12 cellular contexts compared by ENCODE assay signal in the genomic region with DNA sequence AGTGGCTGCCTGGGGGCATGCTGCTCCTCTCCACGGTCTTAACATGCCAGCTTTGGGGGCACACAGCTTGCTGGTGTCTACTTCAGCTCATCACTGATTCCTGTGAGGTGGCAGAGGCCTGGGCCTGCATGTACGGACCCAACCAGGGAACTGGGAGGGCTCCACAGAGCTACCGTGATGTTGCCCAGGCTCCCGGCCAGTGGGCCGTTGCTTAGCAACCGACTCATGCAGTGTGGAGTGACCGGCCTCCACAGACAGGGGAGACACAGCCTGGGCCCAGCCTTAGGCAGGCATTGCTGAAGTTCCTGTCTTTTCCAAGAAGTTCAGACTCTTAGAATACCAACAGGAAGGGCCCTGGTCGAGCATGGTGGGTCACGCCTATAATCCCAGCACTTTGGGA. TPM values are rescaled to one million over a fixed set of nuclear protein-coding genes. Genes with fewer than 3 reads are reported as not detected.
DNase-seq lines count a peak whose midpoint lies in the region; ATAC-seq and TF ChIP-seq lines count a peak whose summit lies in the region.
"Had no signal": no experiment of that assay in that cellular context is flagged by ENCODE, and none has a peak within 500 bp of the region (broad histone marks: within the 10 kb centered on the region; RNA-seq: fewer than 3 reads in every experiment).

No MANE protein-coding gene starts in this region.

- H3K36me3 ChIP-seq in adipocyte (ENCODE audit: control insufficient read depth, insufficient read depth, low read length, severe bottlenecking) (no peaks in the 10 kb centered on the region), cardiac muscle cell (no peaks in the 10 kb centered on the region), ovary (no peaks in the 10 kb centered on the region), stomach (no peaks in the 10 kb centered on the region)
- H3K36me3 ChIP-seq: lower lobe of right lung had no signal

- H3K9ac ChIP-seq in adipocyte (ENCODE audit: low read length) = no peak overlapping the region

- no peaks in the 10 kb centered on the region for H3K4me1 ChIP-seq in adipocyte (ENCODE audit: control insufficient read depth, insufficient read depth, low read length)
- H3K4me1 ChIP-seq in cardiac muscle cell (ENCODE audit: low read depth) = no peaks in the 10 kb centered on the region
- H3K4me1 ChIP-seq in ovary (ENCODE audit: insufficient read depth) = no peaks in the 10 kb centered on the region
- no peaks in the 10 kb centered on the region for H3K4me1 ChIP-seq in stomach
- H3K4me1 ChIP-seq: lower lobe of right lung had no signal

- intact Hi-C loops in ovary (cut with DNase I) (no loop called here), stomach (cut with DNase I; ENCODE audit: low total_unique reads) (no loop called here)

- no peaks in the 10 kb centered on the region for H3K27me3 ChIP-seq in adipocyte (replicated peaks; ENCODE audit: control insufficient read depth, insufficient read depth, low read length)
- no peaks in the 10 kb centered on the region for H3K27me3 ChIP-seq in cardiac muscle cell
- H3K27me3 ChIP-seq in ovary = no peaks in the 10 kb centered on the region
- no peaks in the 10 kb centered on the region for H3K27me3 ChIP-seq in stomach

- H3K27ac ChIP-seq in cardiac muscle cell (no peak overlapping the region), ovary (no peak overlapping the region), stomach (no peak overlapping the region)
- H3K27ac ChIP-seq: lower lobe of right lung, SK-N-MC had no signal

- TF ChIP-seq POLR2A in ovary (IDR thresholded peaks at IDR 0.05) (no peak), stomach (IDR thresholded peaks at IDR 0.05) (no peak)

- 40 to 44% (median 42%) methylated on average over 9 of the region's 9 CpGs for WGBS in ovary, 3 donors
- WGBS in stomach, 5 donors = 47 to 62% (median 58%) methylated on average over 7 to 9 of the region's 9 CpGs

- DNase-seq in GM04504 (ENCODE audit: low read depth) (peak; percentile 28), adipocyte (ENCODE audit: low read depth) (peak; percentile 25), cardiac muscle cell (ENCODE audit: low read depth in 1 of 2, low spot score in 1 of 2) (peak; percentile 74 to 75), ovary (peak; percentile 36 to 59 (median 52)), stomach (no peak)
- DNase-seq: activated CD4-positive, alpha-beta T cell treated with anti-CD3 and anti-CD28 coated beads for 4 hours; activated naive CD4-positive, alpha-beta T cell treated with anti-CD3 and anti-CD28 coated beads, Interleukin-2, amount 10 ng/mL, durations not matched to agents 7 days and 5 days; lower lobe of right lung; NCI-H2171 treated with DMSO at 0.1 percent for 48 hours had no signal

- H3K4me3 ChIP-seq in adipocyte (ENCODE audit: low read length) (no peak overlapping the region), cardiac muscle cell (no peak overlapping the region), ovary (no peak overlapping the region), stomach (no peak overlapping the region)
- H3K4me3 ChIP-seq: lower lobe of right lung, SK-N-MC had no signal

- ATAC-seq in GM19467 (IDR thresholded peaks at IDR 0.05; ENCODE audit: unreplicated experiment) = no peak
- ATAC-seq in HG03280 (IDR thresholded peaks at IDR 0.05; ENCODE audit: unreplicated experiment) = no peak
- ATAC-seq: lower lobe of right lung had no signal

- H3K9me3 ChIP-seq in adipocyte (ENCODE audit: control insufficient read depth, low read length) = no peaks in the 10 kb centered on the region
- H3K9me3 ChIP-seq in cardiac muscle cell (ENCODE audit: low read depth) = no peaks in the 10 kb centered on the region
- H3K9me3 ChIP-seq in ovary = no peaks in the 10 kb centered on the region
- H3K9me3 ChIP-seq in stomach = no peaks in the 10 kb centered on the region
- H3K9me3 ChIP-seq: lower lobe of right lung had no signal

- TF ChIP-seq EP300 in ovary (IDR thresholded peaks at IDR 0.05) (no peak), stomach (IDR thresholded peaks at IDR 0.05) (no peak)

- TF ChIP-seq CTCF in cardiac muscle cell (IDR thresholded peaks at IDR 0.05; ENCODE audit: low read depth, low read length) (no peak), ovary (IDR thresholded peaks at IDR 0.05) (no peak), stomach (IDR thresholded peaks at IDR 0.05) (no peak)

RNA-seq across cellular contexts. Expression of a gene that starts 25.8 kb away (rescaled TPM):
- total RNA-seq in cardiac muscle cell (12.7 and 17.4 TPM in 2 replicates), ovary (1 to 10 TPM; 3.9 to 8.9 (median 5.0) TPM), stomach (10 to 100 TPM in 1 of 5 donors, 1 to 10 TPM in 2, under 1 TPM in 1, not detected in 1; 0.37 to 11.1 (median 6.5) TPM)
- polyA plus RNA-seq in cardiac muscle cell (10.2 and 13.1 TPM in 2 replicates), ovary (1 to 10 TPM; 1.4 to 2.0 TPM), stomach (1 to 10 TPM; 2.3 to 2.7 (median 2.6) TPM)
